ENCODE assay signal across 9 cellular contexts in the genomic region with DNA sequence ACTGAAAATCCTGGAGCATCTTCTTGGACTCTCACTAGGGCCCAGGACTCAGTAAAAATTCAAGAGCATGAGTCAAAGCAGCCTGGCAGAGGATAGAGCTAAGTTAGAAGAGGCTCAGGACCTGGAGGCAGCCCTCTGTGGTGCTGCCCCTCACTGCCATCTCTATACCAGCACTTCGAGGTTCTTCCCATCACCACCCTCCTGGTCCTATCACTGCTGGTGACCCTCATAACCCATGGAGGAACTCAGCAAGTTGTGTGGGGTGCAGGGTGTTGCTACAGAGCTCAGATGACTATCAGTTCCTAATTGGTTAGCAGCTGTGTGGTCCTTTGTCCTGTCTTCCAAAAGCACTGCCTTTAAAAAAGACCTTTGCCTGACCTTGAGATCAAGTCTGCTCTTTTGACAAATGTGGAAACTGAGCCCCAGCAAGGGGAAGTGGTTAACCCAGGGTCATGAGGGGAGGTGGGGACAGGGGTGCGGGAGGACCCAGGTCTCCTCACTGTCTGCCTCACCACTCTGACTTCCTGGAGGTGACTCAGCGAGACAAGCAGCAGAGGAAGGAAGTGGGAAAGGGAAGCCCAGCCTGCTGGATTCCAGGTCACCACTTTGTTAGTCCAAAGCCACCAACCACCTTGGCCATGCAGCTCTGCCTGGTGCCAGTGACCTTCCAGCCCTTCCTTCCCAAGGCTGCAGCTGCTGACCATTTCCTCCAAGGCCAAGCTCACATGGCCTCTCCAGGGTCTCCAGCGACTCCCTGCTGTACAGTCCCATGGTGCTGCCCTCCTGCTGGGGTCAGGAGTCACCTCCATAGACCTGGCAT.
DNase-seq lines count a peak whose midpoint lies in the region; ATAC-seq and TF ChIP-seq lines count a peak whose summit lies in the region.
"Had no signal": no experiment of that assay in that cellular context is flagged by ENCODE, and none has a peak within 500 bp of the region (broad histone marks: within the 10 kb centered on the region; RNA-seq: fewer than 3 reads in every experiment).

No MANE protein-coding gene starts in this region.

- ATAC-seq in HG02678 (IDR thresholded peaks at IDR 0.05; ENCODE audit: unreplicated experiment) = no peak
- ATAC-seq in HG02763 (IDR thresholded peaks at IDR 0.05; ENCODE audit: unreplicated experiment) = no peak

- H3K4me1 ChIP-seq in SJCRH30 (peaks cover 23% of the 10 kb centered on the region), hepatocyte (ENCODE audit: insufficient read depth) (no peaks in the 10 kb centered on the region)

- H4K20me1 ChIP-seq in hepatocyte (ENCODE audit: insufficient read depth, poor library complexity, severe bottlenecking) = no peaks in the 10 kb centered on the region

- no peaks in the 10 kb centered on the region for H3K9me2 ChIP-seq in hepatocyte (replicated peaks; ENCODE audit: insufficient read depth)

- H3K9me3 ChIP-seq in SJCRH30 (replicated peaks) (no peaks in the 10 kb centered on the region), hepatocyte (ENCODE audit: low read depth) (no peaks in the 10 kb centered on the region)

- peak overlapping the region; percentile 43 for H3K27ac ChIP-seq in SJCRH30
- H3K27ac ChIP-seq in hepatocyte = no peak overlapping the region
- H3K27ac ChIP-seq: cardiac muscle cell had no signal

- H3K4me3 ChIP-seq in SJCRH30 (no peak overlapping the region), fibroblast of mammary gland (ENCODE audit: control insufficient read depth, low read depth, low read length) (no peak overlapping the region), hepatocyte (no peak overlapping the region)
- H3K4me3 ChIP-seq: cardiac muscle cell had no signal

- no peak overlapping the region for H2AFZ ChIP-seq in hepatocyte

- DNase-seq in 8988T (peak; percentile 52), GF-D8 (lab: John Stamatoyannopoulos, UW) (peak; percentile 59), SJCRH30 (peak; percentile 48 to 58), fibroblast of mammary gland (ENCODE audit: low read depth) (peak; percentile 60), NCI-H2081 treated with DMSO at 0.1 percent for 48 hours (lab: John Stamatoyannopoulos, UW) (no peak), hepatocyte (ENCODE audit: low spot score) (no peak)

- WGBS in hepatocyte (ENCODE audit: low lambda C conversion rate, missing lambda C conversion rate) = 94% methylated on average over 4 of the region's 4 CpGs

- H3K79me2 ChIP-seq in hepatocyte = no peaks in the 10 kb centered on the region

- H3K4me2 ChIP-seq in hepatocyte = no peak overlapping the region

- H3K36me3 ChIP-seq in SJCRH30 (no peaks in the 10 kb centered on the region), hepatocyte (replicated peaks; ENCODE audit: insufficient read depth, low read depth) (no peaks in the 10 kb centered on the region)
- H3K36me3 ChIP-seq: cardiac muscle cell had no signal

- no peaks in the 10 kb centered on the region for H3K27me3 ChIP-seq in SJCRH30
- H3K27me3 ChIP-seq in hepatocyte = no peaks in the 10 kb centered on the region
- H3K27me3 ChIP-seq: cardiac muscle cell had no signal

- no peak for TF ChIP-seq CTCF in fibroblast of mammary gland (conservative IDR thresholded peaks at IDR 0.05; ENCODE audit: control insufficient read depth, insufficient read depth, low read depth, low read length)
- no peak for TF ChIP-seq CTCF in hepatocyte (IDR thresholded peaks at IDR 0.05; ENCODE audit: poor library complexity)

Comparison
In these comparisons a context has a peak if more than half of its experiments do, and no peak if none do; other contexts are left out.
1. DNase-seq: peak in 8988T (single experiment), GF-D8 (single experiment), SJCRH30 (2 of 2) and fibroblast of mammary gland (single experiment); none in NCI-H2081 treated with DMSO at 0.1 percent for 48 hours (single experiment) and hepatocyte (single experiment).